In the genomic region with DNA sequence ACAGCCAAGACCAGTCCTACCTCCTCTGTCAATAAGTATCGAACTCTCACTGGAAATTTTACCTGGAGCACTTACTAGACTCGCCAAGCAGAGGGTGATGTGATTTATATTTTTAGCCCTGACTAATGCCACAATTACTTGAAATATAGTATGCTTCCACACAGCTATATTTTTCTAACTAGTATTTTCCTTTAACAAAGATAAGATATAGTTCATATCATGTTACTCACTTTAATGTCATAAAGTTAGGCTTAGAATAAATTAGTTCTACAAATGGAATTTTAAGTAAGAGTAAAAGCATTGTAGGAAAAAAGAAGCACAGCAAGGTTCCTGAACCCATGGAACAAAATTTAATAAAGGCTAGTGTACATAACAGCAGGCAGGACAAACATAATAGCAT, we compare ENCODE assay signal across 1 cellular context.
A peak's percentile ranks its signal among the peaks of the same experiment; 100 is the strongest.
TF ChIP-seq lines count a peak whose summit lies in the region.

No MANE protein-coding gene starts in this region.

TF ChIP-seq in HEK293, 187 proteins besides CTCF, POLR2A, EP300 and RAD21 (continued from another document):
- TF ChIP-seq, protein P1, sequence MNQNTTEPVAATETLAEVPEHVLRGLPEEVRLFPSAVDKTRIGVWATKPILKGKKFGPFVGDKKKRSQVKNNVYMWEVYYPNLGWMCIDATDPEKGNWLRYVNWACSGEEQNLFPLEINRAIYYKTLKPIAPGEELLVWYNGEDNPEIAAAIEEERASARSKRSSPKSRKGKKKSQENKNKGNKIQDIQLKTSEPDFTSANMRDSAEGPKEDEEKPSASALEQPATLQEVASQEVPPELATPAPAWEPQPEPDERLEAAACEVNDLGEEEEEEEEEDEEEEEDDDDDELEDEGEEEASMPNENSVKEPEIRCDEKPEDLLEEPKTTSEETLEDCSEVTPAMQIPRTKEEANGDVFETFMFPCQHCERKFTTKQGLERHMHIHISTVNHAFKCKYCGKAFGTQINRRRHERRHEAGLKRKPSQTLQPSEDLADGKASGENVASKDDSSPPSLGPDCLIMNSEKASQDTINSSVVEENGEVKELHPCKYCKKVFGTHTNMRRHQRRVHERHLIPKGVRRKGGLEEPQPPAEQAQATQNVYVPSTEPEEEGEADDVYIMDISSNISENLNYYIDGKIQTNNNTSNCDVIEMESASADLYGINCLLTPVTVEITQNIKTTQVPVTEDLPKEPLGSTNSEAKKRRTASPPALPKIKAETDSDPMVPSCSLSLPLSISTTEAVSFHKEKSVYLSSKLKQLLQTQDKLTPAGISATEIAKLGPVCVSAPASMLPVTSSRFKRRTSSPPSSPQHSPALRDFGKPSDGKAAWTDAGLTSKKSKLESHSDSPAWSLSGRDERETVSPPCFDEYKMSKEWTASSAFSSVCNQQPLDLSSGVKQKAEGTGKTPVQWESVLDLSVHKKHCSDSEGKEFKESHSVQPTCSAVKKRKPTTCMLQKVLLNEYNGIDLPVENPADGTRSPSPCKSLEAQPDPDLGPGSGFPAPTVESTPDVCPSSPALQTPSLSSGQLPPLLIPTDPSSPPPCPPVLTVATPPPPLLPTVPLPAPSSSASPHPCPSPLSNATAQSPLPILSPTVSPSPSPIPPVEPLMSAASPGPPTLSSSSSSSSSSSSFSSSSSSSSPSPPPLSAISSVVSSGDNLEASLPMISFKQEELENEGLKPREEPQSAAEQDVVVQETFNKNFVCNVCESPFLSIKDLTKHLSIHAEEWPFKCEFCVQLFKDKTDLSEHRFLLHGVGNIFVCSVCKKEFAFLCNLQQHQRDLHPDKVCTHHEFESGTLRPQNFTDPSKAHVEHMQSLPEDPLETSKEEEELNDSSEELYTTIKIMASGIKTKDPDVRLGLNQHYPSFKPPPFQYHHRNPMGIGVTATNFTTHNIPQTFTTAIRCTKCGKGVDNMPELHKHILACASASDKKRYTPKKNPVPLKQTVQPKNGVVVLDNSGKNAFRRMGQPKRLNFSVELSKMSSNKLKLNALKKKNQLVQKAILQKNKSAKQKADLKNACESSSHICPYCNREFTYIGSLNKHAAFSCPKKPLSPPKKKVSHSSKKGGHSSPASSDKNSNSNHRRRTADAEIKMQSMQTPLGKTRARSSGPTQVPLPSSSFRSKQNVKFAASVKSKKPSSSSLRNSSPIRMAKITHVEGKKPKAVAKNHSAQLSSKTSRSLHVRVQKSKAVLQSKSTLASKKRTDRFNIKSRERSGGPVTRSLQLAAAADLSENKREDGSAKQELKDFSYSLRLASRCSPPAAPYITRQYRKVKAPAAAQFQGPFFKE (tag by site-specific recombination; IDR thresholded peaks at IDR 0.05; ENCODE audit: borderline replicate concordance): no peak
- no peak for TF ChIP-seq TRIM28 (IDR thresholded peaks at IDR 0.05; ENCODE audit: borderline replicate concordance, low read length)
- no peak for TF ChIP-seq SP3 (tag by site-specific recombination; IDR thresholded peaks at IDR 0.05)
- no peak for TF ChIP-seq ZNF677 (tag by site-specific recombination; IDR thresholded peaks at IDR 0.05)
- TF ChIP-seq ZNF843 (tag by site-specific recombination; IDR thresholded peaks at IDR 0.05): peak; percentile 76; the same call in 1 of the 2 replicates
- TF ChIP-seq ZBTB21 (tag by site-specific recombination; IDR thresholded peaks at IDR 0.05): no peak
- TF ChIP-seq, protein P2, sequence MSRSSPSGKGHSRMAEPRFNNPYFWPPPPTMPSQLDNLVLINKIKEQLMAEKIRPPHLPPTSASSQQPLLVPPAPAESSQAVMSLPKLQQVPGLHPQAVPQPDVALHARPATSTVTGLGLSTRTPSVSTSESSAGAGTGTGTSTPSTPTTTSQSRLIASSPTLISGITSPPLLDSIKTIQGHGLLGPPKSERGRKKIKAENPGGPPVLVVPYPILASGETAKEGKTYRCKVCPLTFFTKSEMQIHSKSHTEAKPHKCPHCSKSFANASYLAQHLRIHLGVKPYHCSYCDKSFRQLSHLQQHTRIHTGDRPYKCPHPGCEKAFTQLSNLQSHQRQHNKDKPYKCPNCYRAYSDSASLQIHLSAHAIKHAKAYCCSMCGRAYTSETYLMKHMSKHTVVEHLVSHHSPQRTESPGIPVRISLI (tag by site-specific recombination; IDR thresholded peaks at IDR 0.05): no peak
- no peak for TF ChIP-seq SCRT1 (tag by site-specific recombination; IDR thresholded peaks at IDR 0.05; ENCODE audit: borderline replicate concordance)
- no peak for TF ChIP-seq ZNF626 (tag by site-specific recombination; IDR thresholded peaks at IDR 0.05)
- TF ChIP-seq HOXA7 (CRISPR knock-in tag; IDR thresholded peaks at IDR 0.05; ENCODE audit: borderline replicate concordance): no peak
- TF ChIP-seq, protein P3, sequence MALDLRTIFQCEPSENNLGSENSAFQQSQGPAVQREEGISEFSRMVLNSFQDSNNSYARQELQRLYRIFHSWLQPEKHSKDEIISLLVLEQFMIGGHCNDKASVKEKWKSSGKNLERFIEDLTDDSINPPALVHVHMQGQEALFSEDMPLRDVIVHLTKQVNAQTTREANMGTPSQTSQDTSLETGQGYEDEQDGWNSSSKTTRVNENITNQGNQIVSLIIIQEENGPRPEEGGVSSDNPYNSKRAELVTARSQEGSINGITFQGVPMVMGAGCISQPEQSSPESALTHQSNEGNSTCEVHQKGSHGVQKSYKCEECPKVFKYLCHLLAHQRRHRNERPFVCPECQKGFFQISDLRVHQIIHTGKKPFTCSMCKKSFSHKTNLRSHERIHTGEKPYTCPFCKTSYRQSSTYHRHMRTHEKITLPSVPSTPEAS (tag by site-specific recombination; IDR thresholded peaks at IDR 0.05): no peak
- TF ChIP-seq ZNF146 (tag by site-specific recombination; IDR thresholded peaks at IDR 0.05): no peak
- no peak for TF ChIP-seq MEIS1 (CRISPR knock-in tag; IDR thresholded peaks at IDR 0.05; ENCODE audit: borderline replicate concordance)
- TF ChIP-seq ZXDB (tag by site-specific recombination; IDR thresholded peaks at IDR 0.05): 0 out of 2 replicates have a peak, but pooled peaks have one; percentile 31
- TF ChIP-seq, protein P4, sequence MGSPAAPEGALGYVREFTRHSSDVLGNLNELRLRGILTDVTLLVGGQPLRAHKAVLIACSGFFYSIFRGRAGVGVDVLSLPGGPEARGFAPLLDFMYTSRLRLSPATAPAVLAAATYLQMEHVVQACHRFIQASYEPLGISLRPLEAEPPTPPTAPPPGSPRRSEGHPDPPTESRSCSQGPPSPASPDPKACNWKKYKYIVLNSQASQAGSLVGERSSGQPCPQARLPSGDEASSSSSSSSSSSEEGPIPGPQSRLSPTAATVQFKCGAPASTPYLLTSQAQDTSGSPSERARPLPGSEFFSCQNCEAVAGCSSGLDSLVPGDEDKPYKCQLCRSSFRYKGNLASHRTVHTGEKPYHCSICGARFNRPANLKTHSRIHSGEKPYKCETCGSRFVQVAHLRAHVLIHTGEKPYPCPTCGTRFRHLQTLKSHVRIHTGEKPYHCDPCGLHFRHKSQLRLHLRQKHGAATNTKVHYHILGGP (tag by site-specific recombination; IDR thresholded peaks at IDR 0.05): no peak
- no peak for TF ChIP-seq ZNF23 (tag by site-specific recombination; IDR thresholded peaks at IDR 0.05; ENCODE audit: borderline replicate concordance)
- no peak for TF ChIP-seq ZNF423 (tag by site-specific recombination; IDR thresholded peaks at IDR 0.05)
- TF ChIP-seq ZNF112 (tag by site-specific recombination; IDR thresholded peaks at IDR 0.05): no peak
- no peak for TF ChIP-seq ZNF571 (tag by site-specific recombination; IDR thresholded peaks at IDR 0.05)
- no peak for TF ChIP-seq FEZF1 (tag by site-specific recombination; IDR thresholded peaks at IDR 0.05)
- no peak for TF ChIP-seq ZBTB48 (tag by site-specific recombination; IDR thresholded peaks at IDR 0.05)
- TF ChIP-seq, protein P5, sequence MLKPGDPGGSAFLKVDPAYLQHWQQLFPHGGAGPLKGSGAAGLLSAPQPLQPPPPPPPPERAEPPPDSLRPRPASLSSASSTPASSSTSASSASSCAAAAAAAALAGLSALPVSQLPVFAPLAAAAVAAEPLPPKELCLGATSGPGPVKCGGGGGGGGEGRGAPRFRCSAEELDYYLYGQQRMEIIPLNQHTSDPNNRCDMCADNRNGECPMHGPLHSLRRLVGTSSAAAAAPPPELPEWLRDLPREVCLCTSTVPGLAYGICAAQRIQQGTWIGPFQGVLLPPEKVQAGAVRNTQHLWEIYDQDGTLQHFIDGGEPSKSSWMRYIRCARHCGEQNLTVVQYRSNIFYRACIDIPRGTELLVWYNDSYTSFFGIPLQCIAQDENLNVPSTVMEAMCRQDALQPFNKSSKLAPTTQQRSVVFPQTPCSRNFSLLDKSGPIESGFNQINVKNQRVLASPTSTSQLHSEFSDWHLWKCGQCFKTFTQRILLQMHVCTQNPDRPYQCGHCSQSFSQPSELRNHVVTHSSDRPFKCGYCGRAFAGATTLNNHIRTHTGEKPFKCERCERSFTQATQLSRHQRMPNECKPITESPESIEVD (tag by site-specific recombination; IDR thresholded peaks at IDR 0.05): peak; percentile 55; the same call in 1 of the 2 replicates
- TF ChIP-seq ZNF292 (tag by site-specific recombination; IDR thresholded peaks at IDR 0.05; ENCODE audit: borderline replicate concordance, low read depth): no peak
